Comparison of ENCODE assay signal across 12 cellular contexts in the genomic region with DNA sequence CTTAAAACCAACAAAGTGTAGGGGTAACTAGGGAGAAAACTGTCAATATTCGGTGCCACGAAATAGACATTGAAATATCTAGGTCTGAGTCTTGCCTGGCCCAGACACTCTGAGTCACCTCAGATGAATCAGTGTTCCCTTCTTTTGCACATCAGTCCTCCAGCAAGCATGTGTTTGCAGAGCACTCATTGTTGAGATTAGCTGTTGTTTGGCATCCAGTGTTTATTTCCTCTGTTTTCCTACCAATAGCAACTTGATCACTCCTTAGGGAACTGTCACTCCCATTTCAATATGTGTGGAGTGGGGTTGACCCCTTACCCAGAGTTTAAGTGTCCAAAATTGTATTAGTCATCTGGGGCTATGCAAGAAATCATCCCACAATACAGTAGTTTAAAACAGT. TPM values are rescaled to one million over a fixed set of nuclear protein-coding genes. Genes with fewer than 3 reads are reported as not detected.
DNase-seq lines count a peak whose midpoint lies in the region; ATAC-seq, FAIRE-seq and TF ChIP-seq lines count a peak whose summit lies in the region.
"Had no signal": no experiment of that assay in that cellular context is flagged by ENCODE, and none has a peak within 500 bp of the region (broad histone marks: within the 10 kb centered on the region; RNA-seq: fewer than 3 reads in every experiment).

No MANE protein-coding gene starts in this region.

- peaks cover 0 to 5% (median 0%) of the 10 kb centered on the region in 4 donors for H3K9me3 ChIP-seq in sigmoid colon

- CTCF ChIA-PET in WTC11 (lab: Charles Lee): no interaction called here

- peaks cover 0 to 7% (median 2%) of the 10 kb centered on the region in 4 donors for H3K4me1 ChIP-seq in sigmoid colon

- FAIRE-seq in HTR-8/SVneo (lab: Jason Lieb, UNC): peak; percentile 26

- H3K36me3 Mint-ChIP-seq in WTC11: no peaks in the 10 kb centered on the region

- no peaks in the 10 kb centered on the region for H3K27me3 ChIP-seq in sigmoid colon

- H3K4me3 ChIP-seq in choroid plexus epithelial cell (ENCODE audit: low read depth, low read length) (no peak overlapping the region), sigmoid colon (no peak overlapping the region)

- peak overlapping the region in 2 of 4 donors; percentile 26 to 47 for H3K27ac ChIP-seq in sigmoid colon

- POLR2A ChIA-PET in WTC11 (lab: Charles Lee): no interaction called here

- H3K27ac Mint-ChIP-seq in WTC11: no peak overlapping the region

- no peaks in the 10 kb centered on the region for H3K27me3 Mint-ChIP-seq in WTC11 (ENCODE audit: low read depth)

- H3K4me1 Mint-ChIP-seq in WTC11: peaks cover 14% of the 10 kb centered on the region

- no peak for TF ChIP-seq CTCF in choroid plexus epithelial cell (conservative IDR thresholded peaks at IDR 0.05; ENCODE audit: low read depth, low read length)
- no peak for TF ChIP-seq CTCF in WTC11 (IDR thresholded peaks at IDR 0.05)
- TF ChIP-seq CTCF in sigmoid colon (IDR thresholded peaks at IDR 0.05): no peak

- WGBS in sigmoid colon, 2 donors: 71 to 74% methylated on average over 2 of the region's 2 CpGs

- peaks cover 11% of the 10 kb centered on the region for H3K9me3 Mint-ChIP-seq in WTC11

- intact Hi-C loops in sigmoid colon (cut with DNase I): no loop called here

- DNase-seq in COLO829 (ENCODE audit: low spot score) (peak; percentile 62), HTR-8/SVneo (ENCODE audit: insufficient read length, low spot score) (peak; percentile 34), choroid plexus epithelial cell (ENCODE audit: low read depth) (peak; percentile 84), occipital lobe (lab: John Stamatoyannopoulos, UW) (peak; percentile 15), DMS114 treated with DMSO at 0.1 percent for 48 hours (lab: John Stamatoyannopoulos, UW; ENCODE audit: unreplicated experiment) (no peak), WTC11 (ENCODE audit: low spot score) (no peak), sigmoid colon (no peak)
- DNase-seq: activated CD4-positive, alpha-beta T cell treated with anti-CD3 and anti-CD28 coated beads for 4 hours; cerebellar nuclear complex; NCI-H524 treated with DMSO at 0.1 percent for 48 hours; stimulated activated CD4-positive, alpha-beta T cell treated with anti-CD3 and anti-CD28 coated beads, Interleukin-4, amount 100 ng/mL, for 4 hours had no signal

- H3K36me3 ChIP-seq in sigmoid colon: no peaks in the 10 kb centered on the region

- no peak overlapping the region for H3K4me3 Mint-ChIP-seq in WTC11

- TF ChIP-seq POLR2A in sigmoid colon (IDR thresholded peaks at IDR 0.05): no peak

- TF ChIP-seq EP300 in sigmoid colon (IDR thresholded peaks at IDR 0.05): no peak

- ATAC-seq in WTC11 (no peak), HG03520 (IDR thresholded peaks at IDR 0.05; ENCODE audit: unreplicated experiment) (no peak)

TF ChIP-seq in WTC11, 78 proteins besides CTCF, POLR2A, EP300 and RAD21:
- TF ChIP-seq NFE2L1 (CRISPR knock-in tag; IDR thresholded peaks at IDR 0.05): no peak

RNA-seq across cellular contexts. Expression of gene ASCC2, which starts 4.7 kb away (rescaled TPM):
- total RNA-seq in occipital lobe (12.9 TPM), WTC11 (2021) (42.2 to 43.9 TPM (median 43.6 TPM) in 3 replicates), sigmoid colon (10 to 100 TPM; 15.0 to 37.7 (median 20.5) TPM)
- 10 to 100 TPM; 47.4 to 51.0 (median 48.0) TPM for polyA plus RNA-seq in sigmoid colon

RNA-seq across cellular contexts. Expression of gene MTMR3, which starts 40.2 kb away (rescaled TPM):
- 72.7 TPM for total RNA-seq in occipital lobe
- 17.0 to 19.5 TPM (median 19.2 TPM) in 3 replicates for total RNA-seq in WTC11 (2021)
- total RNA-seq in sigmoid colon: 10 to 100 TPM; 40.7 to 52.3 (median 41.3) TPM
- 10 to 100 TPM in 2 of 3 donors, 1 to 10 TPM in 1; 6.6 to 21.1 (median 10.9) TPM for polyA plus RNA-seq in sigmoid colon

Comparison
In these comparisons a context has a peak if more than half of its experiments do, and no peak if none do; other contexts are left out.
1. DNase-seq: peak in COLO829 (single experiment), HTR-8/SVneo (single experiment), choroid plexus epithelial cell (single experiment) and occipital lobe (single experiment); none in DMS114 treated with DMSO at 0.1 percent for 48 hours (single experiment), WTC11 (single experiment) and sigmoid colon (single experiment).